ENCODE assay signal across 8 cellular contexts in genomic region chr12:18383203-18383602, GRCh38.
DNase-seq lines count a peak whose midpoint lies in the region; ATAC-seq and TF ChIP-seq lines count a peak whose summit lies in the region.

No MANE protein-coding gene starts in this region.

- H3K9me2 ChIP-seq in HCT116 (ENCODE audit: insufficient read depth), result no peaks in the 10 kb centered on the region

- TF ChIP-seq EP300 in gastroesophageal sphincter (IDR thresholded peaks at IDR 0.05), result no peak

- H3K27ac ChIP-seq in HCT116 (ENCODE audit: low read depth, low read length) (no peak overlapping the region), gastroesophageal sphincter (peak overlapping the region in 3 of 4 donors; percentile 48 to 63 (median 57))

- H4K20me1 ChIP-seq in HCT116 (ENCODE audit: insufficient read depth), result no peaks in the 10 kb centered on the region

- intact Hi-C loops in HCT116 (cut with micrococcal nuclease), result no loop called here

- POLR2A ChIA-PET in HCT116 (lab: Charles Lee), result no interaction called here

- TF ChIP-seq POLR2A in HCT116 (IDR thresholded peaks at IDR 0.05; ENCODE audit: borderline replicate concordance, extremely low read depth, insufficient read depth, insufficient read length) (no peak), gastroesophageal sphincter (IDR thresholded peaks at IDR 0.05) (no peak)

- H3K4me2 ChIP-seq in HCT116 (ENCODE audit: low read length), result no peak overlapping the region

- no peaks in the 10 kb centered on the region for H3K36me3 ChIP-seq in HCT116 (ENCODE audit: control insufficient read depth in 1 of 2, insufficient read depth in 2 of 2, low read length in 2 of 2)
- no peaks in the 10 kb centered on the region for H3K36me3 ChIP-seq in gastroesophageal sphincter

- H3K9me3 ChIP-seq in HCT116 (ENCODE audit: control insufficient read depth in 1 of 2, insufficient read depth in 1 of 2, low read depth in 1 of 2, low read length in 2 of 2) (no peaks in the 10 kb centered on the region), gastroesophageal sphincter (no peaks in the 10 kb centered on the region)

- BruUV-seq in HCT116 (replicated peaks; lab: Mats Ljungman, UMichigan), result no TSS peak

- no peak for DNase-seq in HCT116 (ENCODE audit: low read depth, low spot score)
- DNase-seq in SW480 (ENCODE audit: low spot score), result peak; percentile 11
- DNase-seq in skeletal muscle cell (ENCODE audit: low read depth), result peak; percentile 65
- no peak for DNase-seq in HUDEP-2 (lab: John Stamatoyannopoulos, UW; ENCODE audit: unreplicated experiment in 76 of 76)
- DNase-seq in activated naive CD4-positive, alpha-beta T cell treated with Interleukin-2 at 50 U/mL for 16 hours, result no peak

- H2AFZ ChIP-seq in HCT116 (ENCODE audit: low read depth, low read length, poor library complexity, severe bottlenecking), result no peak overlapping the region

- H3K79me2 ChIP-seq in HCT116 (ENCODE audit: insufficient read depth, low read length), result no peaks in the 10 kb centered on the region

- no peak for ATAC-seq in HCT116
- no peak for ATAC-seq in gastroesophageal sphincter
- ATAC-seq in GM19397 (IDR thresholded peaks at IDR 0.05; ENCODE audit: unreplicated experiment), result no peak
- no peak for ATAC-seq in GM18502 (IDR thresholded peaks at IDR 0.05; ENCODE audit: poor library complexity, unreplicated experiment)

- H3K9ac ChIP-seq in HCT116 (ENCODE audit: low read length), result no peak overlapping the region

- no peak for TF ChIP-seq RAD21 in HCT116 (IDR thresholded peaks at IDR 0.05; ENCODE audit: low read depth)

- 9 to 23% methylated on average over 4 of the region's 4 CpGs for WGBS in gastroesophageal sphincter (ENCODE audit: low coverage in 1 of 2), 2 donors

- no peak for TF ChIP-seq CTCF in HCT116 (IDR thresholded peaks at IDR 0.05 in 2 of 3, conservative IDR thresholded peaks at IDR 0.05 in 1 of 3; ENCODE audit: borderline replicate concordance in 1 of 3, insufficient read depth in 1 of 3, low read depth in 2 of 3, low read length in 2 of 3)
- no peak for TF ChIP-seq CTCF in gastroesophageal sphincter (IDR thresholded peaks at IDR 0.05)

- CTCF ChIA-PET in HCT116 (lab: Charles Lee), result no interaction called here

- RAD21 ChIA-PET in HCT116 (lab: Charles Lee; ENCODE audit: low non-redundant PET in 1 of 2, low total read pairs in 2 of 2, uncharacterized antibody in 2 of 2, unreplicated experiment in 2 of 2), result no interaction called here

- no peak overlapping the region for H3K4me3 ChIP-seq in HCT116 (replicated peaks in 1 of 2; ENCODE audit: low read depth in 1 of 2, low read length in 2 of 2)
- H3K4me3 ChIP-seq in gastroesophageal sphincter, result no peak overlapping the region
- H3K4me3 ChIP-seq in skeletal muscle cell (ENCODE audit: low read depth, low read length), result no peak overlapping the region

- no peaks in the 10 kb centered on the region for H3K4me1 ChIP-seq in HCT116 (ENCODE audit: control insufficient read depth in 1 of 2, insufficient read depth in 2 of 2, low read length in 2 of 2)
- H3K4me1 ChIP-seq in gastroesophageal sphincter, result peaks cover 0 to 25% (median 0%) of the 10 kb centered on the region in 3 donors

- H3K27me3 ChIP-seq in HCT116 (ENCODE audit: insufficient read depth, low read length) (0 out of 2 replicates have a peak, but pooled peaks cover 3% of the 10 kb centered on the region), gastroesophageal sphincter (no peaks in the 10 kb centered on the region)

TF ChIP-seq in HCT116, 20 proteins besides CTCF, POLR2A, EP300 and RAD21:
- TF ChIP-seq ATF3 (IDR thresholded peaks at IDR 0.05) (no peak), CEBPB (IDR thresholded peaks at IDR 0.05; ENCODE audit: low read depth) (peak; percentile 76)

Comparison
In these comparisons a context has a peak if more than half of its experiments do, and no peak if none do; other contexts are left out.
1. DNase-seq: peak in SW480 (single experiment) and skeletal muscle cell (single experiment); none in HCT116 (single experiment), HUDEP-2 (0 of 76) and activated naive CD4-positive, alpha-beta T cell treated with Interleukin-2 at 50 U/mL for 16 hours (single experiment).